19 cellular contexts compared by ENCODE assay signal in genomic region chr2:45943231-45944044, GRCh38.
A peak's percentile ranks its signal among the peaks of the same experiment; 100 is the strongest.
DNase-seq lines count a peak whose midpoint lies in the region; ATAC-seq and TF ChIP-seq lines count a peak whose summit lies in the region.
"Had no signal": no experiment of that assay in that cellular context is flagged by ENCODE, and none has a peak within 500 bp of the region (broad histone marks: within the 10 kb centered on the region; RNA-seq: fewer than 3 reads in every experiment).

No MANE protein-coding gene starts in this region.

- peak overlapping the region; percentile 45 for H2AFZ ChIP-seq in neuronal stem cell (ENCODE audit: low read length)

- DNase-seq in NCI-H69 (lab: John Stamatoyannopoulos, UW) (peak; percentile 41), choroid plexus epithelial cell (ENCODE audit: low read depth) (no peak), neuronal stem cell (ENCODE audit: low spot score) (no peak), T-helper 17 cell (no peak), glutamatergic neuron (no peak), NCI-H1436 treated with DMSO at 0.1 percent for 48 hours (lab: John Stamatoyannopoulos, UW) (no peak)
- DNase-seq: activated CD4-positive, CD25-positive, alpha-beta regulatory T cell; activated naive CD4-positive, alpha-beta T cell treated with anti-CD3 and anti-CD28 coated beads for 36 hours; CD4-positive, CD25-positive, alpha-beta regulatory T cell; effector memory CD8-positive, alpha-beta T cell; H7; midbrain; NCI-H1092; NCI-H345; T-helper 1 cell had no signal

- H3K36me3 Mint-ChIP-seq in T-helper 17 cell (ENCODE audit: low read depth), result no peaks in the 10 kb centered on the region
- no peaks in the 10 kb centered on the region for H3K36me3 Mint-ChIP-seq in glutamatergic neuron (ENCODE audit: unreplicated experiment)

- H4K20me1 ChIP-seq in DOHH2 (ENCODE audit: control insufficient read depth, insufficient read depth, low read depth, low read length), result no peaks in the 10 kb centered on the region; the same call in 1 of the 2 replicates

- no peak overlapping the region for H3K14ac ChIP-seq in neuronal stem cell (ENCODE audit: low read length)

- no peak overlapping the region for H3K4ac ChIP-seq in neuronal stem cell (ENCODE audit: low read length)

- H3K9ac ChIP-seq in neuronal stem cell (ENCODE audit: low read depth, low read length, poor library complexity), result no peak overlapping the region

- H3K9me3 ChIP-seq in DOHH2 (ENCODE audit: control insufficient read depth, insufficient read depth, low read length), result no peaks in the 10 kb centered on the region
- H3K9me3 ChIP-seq in neuronal stem cell (replicated peaks in 1 of 2; ENCODE audit: control insufficient read depth in 2 of 2, insufficient read depth in 1 of 2, low read depth in 1 of 2, low read length in 2 of 2), result no peaks in the 10 kb centered on the region
- no peaks in the 10 kb centered on the region for H3K9me3 ChIP-seq in T-helper 17 cell (ENCODE audit: control insufficient read depth, low read length, poor library complexity, severe bottlenecking)
- H3K9me3 ChIP-seq: breast epithelium had no signal

- no peaks in the 10 kb centered on the region for H3K4me1 ChIP-seq in DOHH2 (ENCODE audit: control insufficient read depth, low read length)
- H3K4me1 ChIP-seq in neuronal stem cell (ENCODE audit: control insufficient read depth in 2 of 2, insufficient read depth in 1 of 2, low read depth in 1 of 2, low read length in 2 of 2), result peaks cover 14 to 15% of the 10 kb centered on the region in 2 donors

- H3K4me3 Mint-ChIP-seq in T-helper 17 cell, result no peak overlapping the region
- H3K4me3 Mint-ChIP-seq in glutamatergic neuron (ENCODE audit: unreplicated experiment), result no peak overlapping the region
- H3K4me3 Mint-ChIP-seq: activated naive CD4-positive, alpha-beta T cell treated with anti-CD3 and anti-CD28 coated beads for 36 hours; CD4-positive, CD25-positive, alpha-beta regulatory T cell; effector memory CD8-positive, alpha-beta T cell; stimulated activated naive CD8-positive, alpha-beta T cell treated with anti-CD3 and anti-CD28 coated beads, Interleukin-15, Interleukin-2, amounts not matched to agents 100 ng/mL and 50 ng/mL, for 24 hours had no signal

- no peak overlapping the region for H2AK5ac ChIP-seq in neuronal stem cell (ENCODE audit: low read depth, low read length)

- no peak overlapping the region for H2BK5ac ChIP-seq in neuronal stem cell (ENCODE audit: low read length)

- H3K4me2 ChIP-seq in DOHH2 (ENCODE audit: low read length) (no peak overlapping the region), neuronal stem cell (ENCODE audit: insufficient read depth, low read length, poor library complexity, severe bottlenecking) (no peak overlapping the region)

- H3K4me1 Mint-ChIP-seq in T-helper 17 cell (peaks cover 8% of the 10 kb centered on the region), glutamatergic neuron (ENCODE audit: low read depth, unreplicated experiment) (peaks cover 11% of the 10 kb centered on the region)
- H3K4me1 Mint-ChIP-seq: CD4-positive, CD25-positive, alpha-beta regulatory T cell had no signal

- H3K79me1 ChIP-seq in neuronal stem cell (ENCODE audit: low read depth, low read length), result no peaks in the 10 kb centered on the region

- ATAC-seq in T-helper 17 cell (no peak), HG03571 (IDR thresholded peaks at IDR 0.05; ENCODE audit: unreplicated experiment) (no peak)
- ATAC-seq: effector memory CD8-positive, alpha-beta T cell had no signal

- WGBS in neuronal stem cell (ENCODE audit: extremely low coverage in 2 of 2, insufficient read length in 2 of 2, insufficient replicate concordance in 1 of 2), 2 donors, result no CpG with 5 or more reads among the region's 14 CpGs

- H3K23ac ChIP-seq in neuronal stem cell (ENCODE audit: low read depth, low read length, poor library complexity), result no peak overlapping the region

- H3K27me3 Mint-ChIP-seq in T-helper 17 cell, result no peaks in the 10 kb centered on the region
- H3K27me3 Mint-ChIP-seq in glutamatergic neuron (ENCODE audit: unreplicated experiment), result no peaks in the 10 kb centered on the region
- H3K27me3 Mint-ChIP-seq: CD4-positive, CD25-positive, alpha-beta regulatory T cell; effector memory CD8-positive, alpha-beta T cell; stimulated activated naive CD8-positive, alpha-beta T cell treated with anti-CD3 and anti-CD28 coated beads, Interleukin-15, Interleukin-2, amounts not matched to agents 100 ng/mL and 50 ng/mL, for 24 hours had no signal

- H2BK120ac ChIP-seq in neuronal stem cell (ENCODE audit: low read depth, low read length), result no peak overlapping the region

- H3K36me3 ChIP-seq in DOHH2 (ENCODE audit: control insufficient read depth, low read length) (no peaks in the 10 kb centered on the region), neuronal stem cell (replicated peaks in 1 of 2; ENCODE audit: control insufficient read depth in 2 of 2, insufficient read depth in 2 of 2, low read length in 2 of 2) (no peaks in the 10 kb centered on the region)
- H3K36me3 ChIP-seq: breast epithelium had no signal

- H3K27ac ChIP-seq in DOHH2 (ENCODE audit: low read depth, low read length) (no peak overlapping the region), neuronal stem cell (replicated peaks; ENCODE audit: low read length) (no peak overlapping the region)
- H3K27ac ChIP-seq: breast epithelium had no signal

- H2BK15ac ChIP-seq in neuronal stem cell (ENCODE audit: low read length), result no peak overlapping the region

- H3K27ac Mint-ChIP-seq in T-helper 17 cell (no peak overlapping the region), glutamatergic neuron (ENCODE audit: unreplicated experiment) (no peak overlapping the region)
- H3K27ac Mint-ChIP-seq: activated naive CD4-positive, alpha-beta T cell treated with anti-CD3 and anti-CD28 coated beads for 36 hours; CD4-positive, CD25-positive, alpha-beta regulatory T cell; effector memory CD8-positive, alpha-beta T cell; stimulated activated naive CD8-positive, alpha-beta T cell treated with anti-CD3 and anti-CD28 coated beads, Interleukin-15, Interleukin-2, amounts not matched to agents 100 ng/mL and 50 ng/mL, for 24 hours had no signal

- H3K18ac ChIP-seq in neuronal stem cell (ENCODE audit: low read length), result no peak overlapping the region

- no peaks in the 10 kb centered on the region for H3K79me2 ChIP-seq in DOHH2 (ENCODE audit: control insufficient read depth, low read length)

- no peaks in the 10 kb centered on the region for H3F3A ChIP-seq in DOHH2 (ENCODE audit: control insufficient read depth, insufficient read depth)

- H3K9me3 Mint-ChIP-seq in glutamatergic neuron (ENCODE audit: unreplicated experiment), result peaks cover 3% of the 10 kb centered on the region
- H3K9me3 Mint-ChIP-seq: activated naive CD4-positive, alpha-beta T cell treated with anti-CD3 and anti-CD28 coated beads for 36 hours; effector memory CD8-positive, alpha-beta T cell; stimulated activated naive CD8-positive, alpha-beta T cell treated with anti-CD3 and anti-CD28 coated beads, Interleukin-15, Interleukin-2, amounts not matched to agents 100 ng/mL and 50 ng/mL, for 24 hours had no signal

- H3K27me3 ChIP-seq in DOHH2 (ENCODE audit: control insufficient read depth, low read length) (no peaks in the 10 kb centered on the region), neuronal stem cell (ENCODE audit: control insufficient read depth in 3 of 3, insufficient read depth in 3 of 3, low read depth in 1 of 3, low read length in 3 of 3) (no peaks in the 10 kb centered on the region)
- H3K27me3 ChIP-seq: breast epithelium had no signal

- H3K4me3 ChIP-seq in DOHH2 (ENCODE audit: low read length) (no peak overlapping the region), choroid plexus epithelial cell (ENCODE audit: low read depth, low read length) (no peak overlapping the region), neuronal stem cell (ENCODE audit: low read length in 2 of 2) (no peak overlapping the region)
- H3K4me3 ChIP-seq: breast epithelium had no signal

- no peak overlapping the region for H2BK12ac ChIP-seq in neuronal stem cell (ENCODE audit: low read length)

- H4K8ac ChIP-seq in neuronal stem cell (ENCODE audit: low read depth, low read length), result no peak overlapping the region

- peak; percentile 29 for TF ChIP-seq CTCF in DOHH2 (IDR thresholded peaks at IDR 0.05; ENCODE audit: low read depth, low read length, poor library complexity, severe bottlenecking)
- peak; percentile 31 for TF ChIP-seq CTCF in choroid plexus epithelial cell (conservative IDR thresholded peaks at IDR 0.05; ENCODE audit: low read depth, low read length)
- TF ChIP-seq CTCF in glutamatergic neuron (IDR thresholded peaks at IDR 0.05; ENCODE audit: partially characterized antibody, unreplicated experiment), result no peak

- no peak overlapping the region for H4K91ac ChIP-seq in neuronal stem cell (ENCODE audit: low read depth, low read length, poor library complexity)

- no peaks in the 10 kb centered on the region for H3K9me2 ChIP-seq in DOHH2 (replicated peaks; ENCODE audit: control insufficient read depth, low read length)
